Comparison of ENCODE assay signal across 21 cellular contexts in genomic region chr4:151667666-151668065, GRCh38.
"Had no signal": no experiment of that assay in that cellular context is flagged by ENCODE, and none has a peak within 500 bp of the region (broad histone marks: within the 10 kb centered on the region; RNA-seq: fewer than 3 reads in every experiment).

No MANE protein-coding gene starts in this region.

- H3K27me3 ChIP-seq: ascending aorta, ovary, tibial nerve had no signal

- H3K36me3 ChIP-seq: ascending aorta, ovary had no signal

- H3K9me3 ChIP-seq: ascending aorta, lower lobe of right lung, mucosa of descending colon, ovary, tibial nerve had no signal

- H3K4me3 Mint-ChIP-seq: activated CD4-positive, alpha-beta T cell treated with anti-CD3 and anti-CD28 coated beads for 36 hours; activated CD8-positive, alpha-beta T cell treated with anti-CD3 and anti-CD28 coated beads, Interleukin-2, amount 10 ng/mL, durations not matched to agents 7 days and 5 days; activated naive CD4-positive, alpha-beta T cell treated with anti-CD3 and anti-CD28 coated beads, Interleukin-2, amount 10 ng/mL, durations not matched to agents 7 days and 5 days; activated naive CD8-positive, alpha-beta T cell treated with anti-CD3 and anti-CD28 coated beads, Interleukin-2, amount 10 ng/mL, durations not matched to agents 7 days and 5 days; brain; effector memory CD8-positive, alpha-beta T cell had no signal

- H3K4me1 ChIP-seq: ascending aorta, lower lobe of right lung, tibial nerve had no signal

- H3K9me3 Mint-ChIP-seq: activated naive CD4-positive, alpha-beta T cell treated with anti-CD3 and anti-CD28 coated beads, Interleukin-2, amount 10 ng/mL, durations not matched to agents 7 days and 5 days; activated naive CD8-positive, alpha-beta T cell treated with anti-CD3 and anti-CD28 coated beads, Interleukin-2, amount 10 ng/mL, durations not matched to agents 7 days and 5 days; brain; effector memory CD8-positive, alpha-beta T cell had no signal

- H3K4me3 ChIP-seq: ascending aorta, lower lobe of right lung, mucosa of descending colon, ovary, tibial nerve had no signal

- H3K27ac Mint-ChIP-seq: activated CD4-positive, alpha-beta T cell treated with anti-CD3 and anti-CD28 coated beads for 36 hours; activated naive CD4-positive, alpha-beta T cell treated with anti-CD3 and anti-CD28 coated beads, Interleukin-2, amount 10 ng/mL, durations not matched to agents 7 days and 5 days; effector memory CD8-positive, alpha-beta T cell; progenitor cell of endocrine pancreas had no signal

- DNase-seq: activated CD4-positive, alpha-beta T cell treated with anti-CD3 and anti-CD28 coated beads for 36 hours; activated CD4-positive, CD25-positive, alpha-beta regulatory T cell; activated CD8-positive, alpha-beta T cell treated with anti-CD3 and anti-CD28 coated beads, Interleukin-2, amount 10 ng/mL, durations not matched to agents 7 days and 5 days; activated effector memory CD4-positive, alpha-beta T cell treated with Interleukin-2 at 50 U/mL for 16 hours; activated naive CD4-positive, alpha-beta T cell treated with anti-CD3 and anti-CD28 coated beads, Interleukin-2, amount 10 ng/mL, durations not matched to agents 7 days and 5 days; activated naive CD8-positive, alpha-beta T cell treated with anti-CD3 and anti-CD28 coated beads, Interleukin-2, amount 10 ng/mL, durations not matched to agents 7 days and 5 days; cortex of kidney; effector memory CD8-positive, alpha-beta T cell; erythroblast; left colon; lower lobe of right lung; mesendoderm; mucosa of descending colon; ovary; retina; stimulated activated CD4-positive, alpha-beta T cell treated with anti-CD3 and anti-CD28 coated beads, Interleukin-2, amount 100 ng/mL, for 48 hours; stimulated activated naive CD4-positive, alpha-beta T cell treated with Interleukin-2 at 50 U/mL for 16 hours had no signal

- ATAC-seq: activated CD4-positive, alpha-beta T cell treated with anti-CD3 and anti-CD28 coated beads for 36 hours; effector memory CD8-positive, alpha-beta T cell; left colon; lower lobe of right lung; mucosa of descending colon had no signal

- H3K27ac ChIP-seq: ascending aorta, lower lobe of right lung, ovary had no signal

- H3K4me1 Mint-ChIP-seq: activated CD4-positive, alpha-beta T cell treated with anti-CD3 and anti-CD28 coated beads for 36 hours had no signal

- H3K27me3 Mint-ChIP-seq: activated CD4-positive, alpha-beta T cell treated with anti-CD3 and anti-CD28 coated beads for 36 hours; activated naive CD8-positive, alpha-beta T cell treated with anti-CD3 and anti-CD28 coated beads, Interleukin-2, amount 10 ng/mL, durations not matched to agents 7 days and 5 days; effector memory CD8-positive, alpha-beta T cell; progenitor cell of endocrine pancreas had no signal

- H3K36me3 Mint-ChIP-seq: activated naive CD4-positive, alpha-beta T cell treated with anti-CD3 and anti-CD28 coated beads, Interleukin-2, amount 10 ng/mL, durations not matched to agents 7 days and 5 days; activated naive CD8-positive, alpha-beta T cell treated with anti-CD3 and anti-CD28 coated beads, Interleukin-2, amount 10 ng/mL, durations not matched to agents 7 days and 5 days; brain had no signal
